In genomic region chr6:18495236-18495635, GRCh38 we compare ENCODE assay signal across 18 cellular contexts.
"Had no signal": no experiment of that assay in that cellular context is flagged by ENCODE, and none has a peak within 500 bp of the region (broad histone marks: within the 10 kb centered on the region; RNA-seq: fewer than 3 reads in every experiment).

No MANE protein-coding gene starts in this region.

- H3K4me2 ChIP-seq: smooth muscle cell had no signal

- H3K27ac Mint-ChIP-seq: naive thymus-derived CD8-positive, alpha-beta T cell; stimulated activated effector memory CD8-positive, alpha-beta T cell treated with anti-CD3 and anti-CD28 coated beads, Interleukin-12 subunit alpha, Interleukin-12 subunit beta, amount 100 ng/mL, for 72 hours had no signal

- H3K27me3 ChIP-seq: heart left ventricle, neutrophil, tibial nerve, upper lobe of right lung, vagina had no signal

- H3K36me3 ChIP-seq: heart left ventricle, neutrophil, tibial nerve, upper lobe of right lung, vagina had no signal

- H3K9me3 ChIP-seq: heart left ventricle, mucosa of descending colon, neutrophil, tibial nerve, upper lobe of right lung, vagina had no signal

- H3K36me3 Mint-ChIP-seq: naive thymus-derived CD8-positive, alpha-beta T cell; stimulated activated effector memory CD8-positive, alpha-beta T cell treated with anti-CD3 and anti-CD28 coated beads, Interleukin-12 subunit alpha, Interleukin-12 subunit beta, amount 100 ng/mL, for 72 hours had no signal

- H3K4me1 Mint-ChIP-seq: stimulated activated effector memory CD8-positive, alpha-beta T cell treated with anti-CD3 and anti-CD28 coated beads, Interleukin-12 subunit alpha, Interleukin-12 subunit beta, amount 100 ng/mL, for 72 hours had no signal

- H3K4me3 Mint-ChIP-seq: naive thymus-derived CD8-positive, alpha-beta T cell; stimulated activated effector memory CD8-positive, alpha-beta T cell treated with anti-CD3 and anti-CD28 coated beads, Interleukin-12 subunit alpha, Interleukin-12 subunit beta, amount 100 ng/mL, for 72 hours had no signal

- H3K4me1 ChIP-seq: heart left ventricle, tibial nerve, vagina had no signal

- H3K27ac ChIP-seq: heart left ventricle, neutrophil, tibial nerve, upper lobe of right lung, vagina had no signal

- H3K4me3 ChIP-seq: heart left ventricle, mucosa of descending colon, smooth muscle cell, tibial nerve, upper lobe of right lung, vagina had no signal

- H3K9me3 Mint-ChIP-seq: naive thymus-derived CD8-positive, alpha-beta T cell; stimulated activated effector memory CD8-positive, alpha-beta T cell treated with anti-CD3 and anti-CD28 coated beads, Interleukin-12 subunit alpha, Interleukin-12 subunit beta, amount 100 ng/mL, for 72 hours had no signal

- DNase-seq: effector memory CD4-positive, alpha-beta T cell; erythroblast; foreskin melanocyte; heart left ventricle; hippocampal formation; mammary epithelial cell; mucosa of descending colon; naive thymus-derived CD8-positive, alpha-beta T cell; right cardiac atrium; stimulated activated CD4-positive, alpha-beta T cell treated with anti-CD3 and anti-CD28 coated beads, Interleukin-2, amount 100 ng/mL, for 48 hours; stimulated activated naive CD8-positive, alpha-beta T cell treated with anti-CD3 and anti-CD28 coated beads, Interleukin-15, Interleukin-2, amounts not matched to agents 100 U/mL and 50 U/mL, for 24 hours; upper lobe of right lung had no signal

- ATAC-seq: heart left ventricle; left lobe of liver; mucosa of descending colon; naive thymus-derived CD8-positive, alpha-beta T cell; right cardiac atrium; stimulated activated effector memory CD8-positive, alpha-beta T cell treated with anti-CD3 and anti-CD28 coated beads, Interleukin-12 subunit alpha, Interleukin-12 subunit beta, amount 100 ng/mL, for 72 hours; stimulated activated naive CD8-positive, alpha-beta T cell treated with anti-CD3 and anti-CD28 coated beads, Interleukin-15, Interleukin-2, amounts not matched to agents 100 U/mL and 50 U/mL, for 24 hours; upper lobe of right lung had no signal
